Comparison of ENCODE assay signal across 15 cellular contexts in the genomic region with DNA sequence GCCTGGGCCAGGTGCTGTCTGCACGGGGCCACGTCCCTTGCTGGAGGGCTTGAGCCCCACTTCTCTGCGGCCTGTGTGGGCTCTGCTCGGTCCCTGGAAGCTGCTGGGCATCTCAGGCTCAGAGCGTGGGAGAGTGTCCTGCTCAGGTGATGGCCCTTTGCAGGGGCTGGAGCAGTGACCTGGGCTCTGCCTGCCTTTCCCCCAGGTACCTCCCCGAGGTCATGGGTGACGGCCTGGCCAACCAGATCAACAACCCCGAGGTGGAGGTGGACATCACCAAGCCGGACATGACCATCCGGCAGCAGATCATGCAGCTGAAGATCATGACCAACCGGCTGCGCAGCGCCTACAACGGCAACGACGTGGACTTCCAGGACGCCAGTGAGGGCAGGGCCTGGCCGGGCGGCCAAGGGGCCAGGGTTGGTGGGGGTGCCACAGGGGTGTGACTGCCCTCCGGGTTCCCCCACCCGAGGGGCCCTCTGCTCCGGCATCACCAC. TPM values are rescaled to one million over a fixed set of nuclear protein-coding genes. Genes with fewer than 3 reads are reported as not detected.
DNase-seq lines count a peak whose midpoint lies in the region; ATAC-seq and TF ChIP-seq lines count a peak whose summit lies in the region.
"Had no signal": no experiment of that assay in that cellular context is flagged by ENCODE, and none has a peak within 500 bp of the region (broad histone marks: within the 10 kb centered on the region; RNA-seq: fewer than 3 reads in every experiment).

No MANE protein-coding gene starts in this region.

- H3K27me3 ChIP-seq in BLaER1 treated with 17β-estradiol and CSF1 and Interleukin-3, amounts not matched to agents 10 nM and 100 nM, result no peaks in the 10 kb centered on the region
- H3K27me3 ChIP-seq in heart left ventricle, result no peaks in the 10 kb centered on the region

- POLR2A ChIA-PET in RWPE1 (lab: Yijun Ruan, JAX; ENCODE audit: low non-redundant PET), result no interaction called here

- H3K27me3 Mint-ChIP-seq in T-helper 2 cell treated with Interferon-gamma antibody and Interleukin-4, amounts not matched to agents 5 μg/mL and 100 μg/mL, for 36 hours (ENCODE audit: low read depth), result no peaks in the 10 kb centered on the region
- H3K27me3 Mint-ChIP-seq: CD4-positive, alpha-beta T cell; effector memory CD8-positive, alpha-beta T cell; stimulated activated naive CD8-positive, alpha-beta T cell treated with anti-CD3 and anti-CD28 coated beads, Interleukin-15, Interleukin-2, amounts not matched to agents 100 ng/mL and 50 ng/mL, for 24 hours had no signal

- peaks cover 17 to 73% (median 54%) of the 10 kb centered on the region in 10 experiments for H3K4me1 ChIP-seq in BLaER1 treated with 17β-estradiol and CSF1 and Interleukin-3, amounts not matched to agents 10 nM and 100 nM
- peaks cover 0 to 17% (median 7%) of the 10 kb centered on the region in 12 donors for H3K4me1 ChIP-seq in heart left ventricle

- 91 to 95% (median 93%) methylated on average over 16 to 22 of the region's 22 CpGs for whole genome bisulfite sequencing in heart left ventricle, 4 donors

- ATAC-seq in heart left ventricle, result no peak
- ATAC-seq in GM19328 (IDR thresholded peaks at IDR 0.05; ENCODE audit: unreplicated experiment), result no peak
- ATAC-seq in GM18868 (IDR thresholded peaks at IDR 0.05; ENCODE audit: unreplicated experiment), result no peak
- ATAC-seq: effector memory CD8-positive, alpha-beta T cell had no signal

- peaks cover 0 to 20% (median 0%) of the 10 kb centered on the region in 11 experiments; a peak in 6 of 22 replicates for H3K36me3 ChIP-seq in BLaER1 treated with 17β-estradiol and CSF1 and Interleukin-3, amounts not matched to agents 10 nM and 100 nM
- H3K36me3 ChIP-seq in heart left ventricle, result peaks cover 0 to 32% (median 6%) of the 10 kb centered on the region in 9 donors

- H3K36me3 Mint-ChIP-seq in T-helper 2 cell treated with Interferon-gamma antibody and Interleukin-4, amounts not matched to agents 5 μg/mL and 100 μg/mL, for 36 hours (ENCODE audit: low read depth), result no peaks in the 10 kb centered on the region

- 0 out of 22 replicates have a peak overlapping the region, but pooled peaks of 1 of the 11 experiments have one; percentile 57 for H3K27ac ChIP-seq in BLaER1 treated with 17β-estradiol and CSF1 and Interleukin-3, amounts not matched to agents 10 nM and 100 nM
- H3K27ac ChIP-seq in RWPE1, result peak overlapping the region; percentile 52; the same call in 1 of the 2 replicates
- H3K27ac ChIP-seq in heart left ventricle, result peak overlapping the region in 9 of 12 donors; percentile 45 to 78 (median 66)

- H3K9me3 ChIP-seq in BLaER1 treated with 17β-estradiol and CSF1 and Interleukin-3, amounts not matched to agents 10 nM and 100 nM (replicated peaks in 1 of 11), result no peaks in the 10 kb centered on the region
- H3K9me3 ChIP-seq in heart left ventricle, result no peaks in the 10 kb centered on the region

- no peak overlapping the region for H3K4me3 ChIP-seq in BLaER1 treated with 17β-estradiol and CSF1 and Interleukin-3, amounts not matched to agents 10 nM and 100 nM
- H3K4me3 ChIP-seq in heart left ventricle, result no peak overlapping the region

- no peaks in the 10 kb centered on the region for H3K9me3 Mint-ChIP-seq in T-helper 2 cell treated with Interferon-gamma antibody and Interleukin-4, amounts not matched to agents 5 μg/mL and 100 μg/mL, for 36 hours
- H3K9me3 Mint-ChIP-seq: CD4-positive, alpha-beta T cell; effector memory CD8-positive, alpha-beta T cell; stimulated activated naive CD8-positive, alpha-beta T cell treated with anti-CD3 and anti-CD28 coated beads, Interleukin-15, Interleukin-2, amounts not matched to agents 100 ng/mL and 50 ng/mL, for 24 hours had no signal

- no peak overlapping the region for H3K4me3 Mint-ChIP-seq in T-helper 2 cell treated with Interferon-gamma antibody and Interleukin-4, amounts not matched to agents 5 μg/mL and 100 μg/mL, for 36 hours
- H3K4me3 Mint-ChIP-seq: CD4-positive, alpha-beta T cell; effector memory CD8-positive, alpha-beta T cell; stimulated activated naive CD8-positive, alpha-beta T cell treated with anti-CD3 and anti-CD28 coated beads, Interleukin-15, Interleukin-2, amounts not matched to agents 100 ng/mL and 50 ng/mL, for 24 hours had no signal

- intact Hi-C loops in heart left ventricle (cut with DNase I), result no loop called here
- intact Hi-C loops in posterior cingulate gyrus (cut with DNase I), result no loop called here

- peak overlapping the region in 8 of 11 experiments; percentile 50 to 97 (median 80); a peak in 13 of 22 replicates for H3K4me2 ChIP-seq in BLaER1 treated with 17β-estradiol and CSF1 and Interleukin-3, amounts not matched to agents 10 nM and 100 nM

- peak overlapping the region in 3 of 11 experiments; percentile 66 to 73 (median 73); a peak in 6 of 22 replicates for H3K9ac ChIP-seq in BLaER1 treated with 17β-estradiol and CSF1 and Interleukin-3, amounts not matched to agents 10 nM and 100 nM

- DNase-seq in RWPE1 (ENCODE audit: low spot score) (no peak), heart left ventricle (peak in 4 of 5 donors; percentile 12 to 46 (median 20)), posterior cingulate gyrus (peak in 7 of 10 donors; percentile 6 to 83 (median 24))
- no peak for DNase-seq in stimulated activated naive CD4-positive, alpha-beta T cell (lab: John Stamatoyannopoulos, UW)
- no peak for DNase-seq in T-helper 2 cell treated with Interferon-gamma antibody and Interleukin-4, amounts not matched to agents 5 μg/mL and 100 μg/mL, for 36 hours (ENCODE audit: low spot score)
- DNase-seq: foreskin fibroblast, NCI-H1436, NCI-H524 treated with DMSO at 0.1 percent for 48 hours, T-helper 9 cell had no signal

- TF ChIP-seq CTCF in RWPE1 (conservative IDR thresholded peaks at IDR 0.05; ENCODE audit: low read depth) (no peak), heart left ventricle (IDR thresholded peaks at IDR 0.05) (no peak)

- H3K27ac Mint-ChIP-seq in T-helper 2 cell treated with Interferon-gamma antibody and Interleukin-4, amounts not matched to agents 5 μg/mL and 100 μg/mL, for 36 hours, result no peak overlapping the region
- H3K27ac Mint-ChIP-seq: CD4-positive, alpha-beta T cell; effector memory CD8-positive, alpha-beta T cell; stimulated activated naive CD8-positive, alpha-beta T cell treated with anti-CD3 and anti-CD28 coated beads, Interleukin-15, Interleukin-2, amounts not matched to agents 100 ng/mL and 50 ng/mL, for 24 hours had no signal

- TF ChIP-seq POLR2A in heart left ventricle (IDR thresholded peaks at IDR 0.05), result no peak

- CTCF ChIA-PET in RWPE1 (lab: Yijun Ruan, JAX), result interaction anchor here (0.5 kb wide), 1 partner anchor 100 kb away, joined by 3 read pairs; no protein-coding TSS in a partner anchor

- no peaks in the 10 kb centered on the region for H3K4me1 Mint-ChIP-seq in T-helper 2 cell treated with Interferon-gamma antibody and Interleukin-4, amounts not matched to agents 5 μg/mL and 100 μg/mL, for 36 hours (ENCODE audit: low read depth)

- H4K20me1 ChIP-seq in BLaER1 treated with 17β-estradiol and CSF1 and Interleukin-3, amounts not matched to agents 10 nM and 100 nM, result peaks cover 0 to 100% (median 52%) of the 10 kb centered on the region in 11 experiments; a peak in 19 of 22 replicates

RNA-seq across cellular contexts. Expression of a gene that starts 29.9 kb away (rescaled TPM):
- 100 to 1,000 TPM; 131 to 316 (median 193) TPM for total RNA-seq in heart left ventricle
- polyA plus RNA-seq in heart left ventricle, result 100 to 1,000 TPM; 134 to 209 TPM

Comparison
In these comparisons a context has a peak if more than half of its experiments do, and no peak if none do; other contexts are left out.
1. DNase-seq: peak in heart left ventricle (4 of 5) and posterior cingulate gyrus (7 of 10); none in RWPE1 (single experiment), stimulated activated naive CD4-positive, alpha-beta T cell (0 of 6) and T-helper 2 cell treated with Interferon-gamma antibody and Interleukin-4, amounts not matched to agents 5 μg/mL and 100 μg/mL, for 36 hours (single experiment).